ENCODE assay signal across 1 cellular context in the genomic region with DNA sequence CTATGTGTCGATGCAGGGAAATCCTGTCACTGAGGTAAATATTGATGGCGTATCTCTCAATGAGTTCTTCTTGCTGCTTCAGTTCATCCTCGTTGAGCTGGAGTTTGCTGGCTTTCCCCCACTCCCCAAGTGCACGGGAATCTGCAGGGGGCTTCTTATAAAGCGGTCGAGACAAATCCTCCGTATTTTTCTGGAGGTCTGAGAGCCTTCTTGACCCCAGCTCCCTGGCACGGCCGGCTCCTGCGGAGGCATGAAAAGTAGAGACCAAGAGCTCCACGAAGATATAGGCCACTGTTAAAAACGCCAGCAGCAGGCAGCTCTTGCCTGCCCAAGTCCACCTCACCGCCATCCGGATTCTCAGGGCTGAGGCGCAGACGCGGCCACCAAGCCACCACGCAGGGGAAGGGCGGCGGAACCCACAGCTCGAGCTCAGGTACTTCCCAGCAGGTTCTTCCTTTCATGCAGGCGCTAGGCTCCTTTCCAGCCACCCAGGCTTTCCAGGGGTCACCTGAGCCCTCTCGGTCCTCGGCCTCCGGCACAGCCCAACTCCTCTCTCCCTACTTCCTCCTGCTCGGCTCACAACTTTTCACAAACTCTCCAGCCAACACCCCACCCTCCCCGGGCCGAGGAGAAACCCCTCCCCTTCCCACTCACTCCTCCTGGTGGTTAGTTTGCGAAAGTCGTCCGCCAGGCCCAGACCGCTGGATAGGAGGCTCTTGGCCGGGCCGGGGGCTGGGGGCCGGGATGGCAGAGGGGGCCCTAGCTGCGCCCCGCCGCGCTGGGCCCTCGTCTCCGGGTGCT.
TF ChIP-seq lines count a peak whose summit lies in the region.

A gene (minus strand): TSS at position 596 of the 801 bp plus-strand sequence. CDS start 247 bp downstream, at position 349.

TF ChIP-seq in GM23338, 12 proteins besides CTCF, POLR2A, EP300 and RAD21 (continued from another document):
- TF ChIP-seq, protein P1, sequence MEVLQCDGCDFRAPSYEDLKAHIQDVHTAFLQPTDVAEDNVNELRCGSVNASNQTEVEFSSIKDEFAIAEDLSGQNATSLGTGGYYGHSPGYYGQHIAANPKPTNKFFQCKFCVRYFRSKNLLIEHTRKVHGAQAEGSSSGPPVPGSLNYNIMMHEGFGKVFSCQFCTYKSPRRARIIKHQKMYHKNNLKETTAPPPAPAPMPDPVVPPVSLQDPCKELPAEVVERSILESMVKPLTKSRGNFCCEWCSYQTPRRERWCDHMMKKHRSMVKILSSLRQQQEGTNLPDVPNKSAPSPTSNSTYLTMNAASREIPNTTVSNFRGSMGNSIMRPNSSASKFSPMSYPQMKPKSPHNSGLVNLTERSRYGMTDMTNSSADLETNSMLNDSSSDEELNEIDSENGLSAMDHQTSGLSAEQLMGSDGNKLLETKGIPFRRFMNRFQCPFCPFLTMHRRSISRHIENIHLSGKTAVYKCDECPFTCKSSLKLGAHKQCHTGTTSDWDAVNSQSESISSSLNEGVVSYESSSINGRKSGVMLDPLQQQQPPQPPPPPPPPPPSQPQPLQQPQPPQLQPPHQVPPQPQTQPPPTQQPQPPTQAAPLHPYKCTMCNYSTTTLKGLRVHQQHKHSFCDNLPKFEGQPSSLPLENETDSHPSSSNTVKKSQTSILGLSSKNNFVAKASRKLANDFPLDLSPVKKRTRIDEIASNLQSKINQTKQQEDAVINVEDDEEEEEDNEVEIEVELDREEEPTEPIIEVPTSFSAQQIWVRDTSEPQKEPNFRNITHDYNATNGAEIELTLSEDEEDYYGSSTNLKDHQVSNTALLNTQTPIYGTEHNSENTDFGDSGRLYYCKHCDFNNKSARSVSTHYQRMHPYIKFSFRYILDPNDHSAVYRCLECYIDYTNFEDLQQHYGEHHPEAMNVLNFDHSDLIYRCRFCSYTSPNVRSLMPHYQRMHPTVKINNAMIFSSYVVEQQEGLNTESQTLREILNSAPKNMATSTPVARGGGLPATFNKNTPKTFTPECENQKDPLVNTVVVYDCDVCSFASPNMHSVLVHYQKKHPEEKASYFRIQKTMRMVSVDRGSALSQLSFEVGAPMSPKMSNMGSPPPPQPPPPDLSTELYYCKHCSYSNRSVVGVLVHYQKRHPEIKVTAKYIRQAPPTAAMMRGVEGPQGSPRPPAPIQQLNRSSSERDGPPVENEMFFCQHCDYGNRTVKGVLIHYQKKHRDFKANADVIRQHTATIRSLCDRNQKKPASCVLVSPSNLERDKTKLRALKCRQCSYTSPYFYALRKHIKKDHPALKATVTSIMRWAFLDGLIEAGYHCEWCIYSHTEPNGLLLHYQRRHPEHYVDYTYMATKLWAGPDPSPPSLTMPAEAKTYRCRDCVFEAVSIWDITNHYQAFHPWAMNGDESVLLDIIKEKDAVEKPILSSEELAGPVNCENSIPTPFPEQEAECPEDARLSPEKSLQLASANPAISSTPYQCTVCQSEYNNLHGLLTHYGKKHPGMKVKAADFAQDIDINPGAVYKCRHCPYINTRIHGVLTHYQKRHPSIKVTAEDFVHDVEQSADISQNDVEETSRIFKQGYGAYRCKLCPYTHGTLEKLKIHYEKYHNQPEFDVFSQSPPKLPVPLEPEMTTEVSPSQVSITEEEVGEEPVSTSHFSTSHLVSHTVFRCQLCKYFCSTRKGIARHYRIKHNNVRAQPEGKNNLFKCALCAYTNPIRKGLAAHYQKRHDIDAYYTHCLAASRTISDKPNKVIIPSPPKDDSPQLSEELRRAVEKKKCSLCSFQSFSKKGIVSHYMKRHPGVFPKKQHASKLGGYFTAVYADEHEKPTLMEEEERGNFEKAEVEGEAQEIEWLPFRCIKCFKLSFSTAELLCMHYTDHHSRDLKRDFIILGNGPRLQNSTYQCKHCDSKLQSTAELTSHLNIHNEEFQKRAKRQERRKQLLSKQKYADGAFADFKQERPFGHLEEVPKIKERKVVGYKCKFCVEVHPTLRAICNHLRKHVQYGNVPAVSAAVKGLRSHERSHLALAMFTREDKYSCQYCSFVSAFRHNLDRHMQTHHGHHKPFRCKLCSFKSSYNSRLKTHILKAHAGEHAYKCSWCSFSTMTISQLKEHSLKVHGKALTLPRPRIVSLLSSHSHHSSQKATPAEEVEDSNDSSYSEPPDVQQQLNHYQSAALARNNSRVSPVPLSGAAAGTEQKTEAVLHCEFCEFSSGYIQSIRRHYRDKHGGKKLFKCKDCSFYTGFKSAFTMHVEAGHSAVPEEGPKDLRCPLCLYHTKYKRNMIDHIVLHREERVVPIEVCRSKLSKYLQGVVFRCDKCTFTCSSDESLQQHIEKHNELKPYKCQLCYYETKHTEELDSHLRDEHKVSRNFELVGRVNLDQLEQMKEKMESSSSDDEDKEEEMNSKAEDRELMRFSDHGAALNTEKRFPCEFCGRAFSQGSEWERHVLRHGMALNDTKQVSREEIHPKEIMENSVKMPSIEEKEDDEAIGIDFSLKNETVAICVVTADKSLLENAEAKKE (CRISPR knock-in tag; IDR thresholded peaks at IDR 0.05) = no peak
- TF ChIP-seq NANOG (IDR thresholded peaks at IDR 0.05; ENCODE audit: borderline replicate concordance) = no peak
